In genomic region chr6:117441824-117442264, GRCh38 we compare ENCODE assay signal across 1 cellular context.
TF ChIP-seq lines count a peak whose summit lies in the region.

No MANE protein-coding gene starts in this region.

TF ChIP-seq in HepG2, 621 proteins besides CTCF, POLR2A, EP300 and RAD21 (continued from another document and continues in another):
- peak; percentile 75 for TF ChIP-seq NR2F6 (IDR thresholded peaks at IDR 0.05)
- TF ChIP-seq NR2F6 (CRISPR knock-in tag; IDR thresholded peaks at IDR 0.05) = peak; percentile 62
- TF ChIP-seq BCLAF1 (IDR thresholded peaks at IDR 0.05) = no peak
- no peak for TF ChIP-seq HNRNPH1 (optimal IDR thresholded peaks at IDR 0.05; ENCODE audit: low read depth, low read length)
- peak; percentile 43; the same call in 1 of the 2 replicates for TF ChIP-seq SMYD3 (CRISPR knock-in tag; IDR thresholded peaks at IDR 0.05)
- peak; percentile 82; the same call in 1 of the 2 replicates for TF ChIP-seq CBFB (CRISPR knock-in tag; IDR thresholded peaks at IDR 0.05)
- no peak for TF ChIP-seq ZNF546 (CRISPR knock-in tag; conservative IDR thresholded peaks at IDR 0.05)
- peak; percentile 88 for TF ChIP-seq NFIC (IDR thresholded peaks at IDR 0.05; ENCODE audit: low read length)
- TF ChIP-seq ZNF549 (CRISPR knock-in tag; IDR thresholded peaks at IDR 0.05) = no peak
- peak; percentile 10; the same call in 1 of the 2 replicates for TF ChIP-seq SRF (IDR thresholded peaks at IDR 0.05; ENCODE audit: low read depth, low read length)
- peak; percentile 78 for TF ChIP-seq RXRB (CRISPR knock-in tag; IDR thresholded peaks at IDR 0.05; ENCODE audit: borderline replicate concordance)
- TF ChIP-seq NBN (conservative IDR thresholded peaks at IDR 0.05) = no peak
- 0 out of 2 replicates have a peak, but pooled peaks have one; percentile 25 for TF ChIP-seq CHD4 (IDR thresholded peaks at IDR 0.05; ENCODE audit: borderline replicate concordance, low read length)
- TF ChIP-seq ZNF382 (CRISPR knock-in tag; IDR thresholded peaks at IDR 0.05; ENCODE audit: borderline replicate concordance) = no peak
- peak; percentile 83; the same call in 1 of the 2 replicates for TF ChIP-seq IRF2 (CRISPR knock-in tag; IDR thresholded peaks at IDR 0.05)
- TF ChIP-seq ZNF609 (CRISPR knock-in tag; IDR thresholded peaks at IDR 0.05; ENCODE audit: borderline replicate concordance) = peak; percentile 55; the same call in 1 of the 2 replicates
- TF ChIP-seq ZNF263 (CRISPR knock-in tag; IDR thresholded peaks at IDR 0.05) = no peak
- TF ChIP-seq HOXD1 (CRISPR knock-in tag; IDR thresholded peaks at IDR 0.05) = peak; percentile 58; the same call in 1 of the 2 replicates
- TF ChIP-seq NFYC (CRISPR knock-in tag; IDR thresholded peaks at IDR 0.05) = no peak
- TF ChIP-seq ZNF784 (CRISPR knock-in tag; IDR thresholded peaks at IDR 0.05; ENCODE audit: borderline replicate concordance) = no peak
- no peak for TF ChIP-seq ZNF17 (CRISPR knock-in tag; IDR thresholded peaks at IDR 0.05)
- TF ChIP-seq ZNF318 (CRISPR knock-in tag; IDR thresholded peaks at IDR 0.05) = no peak
- TF ChIP-seq UBTF (CRISPR knock-in tag; IDR thresholded peaks at IDR 0.05) = no peak
- no peak for TF ChIP-seq ATF5 (CRISPR knock-in tag; IDR thresholded peaks at IDR 0.05; ENCODE audit: low read depth)
- peak; percentile 64; the same call in 1 of the 2 replicates for TF ChIP-seq HMGXB3 (CRISPR knock-in tag; IDR thresholded peaks at IDR 0.05; ENCODE audit: borderline replicate concordance)
- TF ChIP-seq ZKSCAN8 (CRISPR knock-in tag; IDR thresholded peaks at IDR 0.05; ENCODE audit: borderline replicate concordance) = peak; percentile 90; the same call in 1 of the 2 replicates
- 0 out of 2 replicates have a peak, but pooled peaks have one; percentile 37 for TF ChIP-seq NCOA5 (CRISPR knock-in tag; IDR thresholded peaks at IDR 0.05)
- no peak for TF ChIP-seq ZNF781 (CRISPR knock-in tag; IDR thresholded peaks at IDR 0.05; ENCODE audit: borderline replicate concordance, not compliant biosample characterization)
- no peak for TF ChIP-seq RORA (CRISPR knock-in tag; IDR thresholded peaks at IDR 0.05)
- TF ChIP-seq MAZ (IDR thresholded peaks at IDR 0.05; ENCODE audit: borderline replicate concordance, low read depth, low read length) = no peak
- peak; percentile 60; the same call in 1 of the 2 replicates for TF ChIP-seq MAZ (CRISPR knock-in tag; IDR thresholded peaks at IDR 0.05; ENCODE audit: low read depth)
